8 cellular contexts compared by ENCODE assay signal in the genomic region with DNA sequence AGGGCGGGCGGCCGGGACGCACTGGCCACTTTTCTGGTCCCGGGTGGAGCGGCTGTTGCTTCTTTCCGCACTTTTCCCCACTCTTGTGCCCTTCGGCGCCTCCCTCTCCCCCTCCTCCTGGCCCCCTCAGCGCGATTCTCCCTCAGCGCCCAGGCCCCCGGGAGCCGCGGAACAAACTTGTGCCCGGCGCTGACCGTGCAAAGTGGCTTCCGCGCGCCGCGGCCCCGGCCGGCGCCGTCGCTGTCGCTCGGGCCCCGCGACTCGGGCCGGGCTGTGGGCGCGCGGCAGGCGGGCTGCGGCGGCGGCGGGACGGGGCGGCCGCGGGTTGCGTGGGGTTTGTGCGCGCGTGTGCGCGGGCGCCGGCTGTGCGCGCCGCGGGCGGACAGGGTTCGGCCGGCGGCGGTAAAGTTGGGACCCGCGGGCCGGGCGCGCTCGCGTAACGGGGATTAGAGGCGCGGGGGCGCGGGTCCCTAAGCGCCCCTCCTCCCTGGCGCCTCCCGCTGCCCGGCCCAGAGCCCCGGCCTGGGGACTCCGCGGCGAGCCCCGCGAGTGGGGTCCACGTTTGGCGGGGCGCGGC. TPM values are rescaled to one million over a fixed set of nuclear protein-coding genes. Genes with fewer than 3 reads are reported as not detected.
DNase-seq lines count a peak whose midpoint lies in the region; ATAC-seq and TF ChIP-seq lines count a peak whose summit lies in the region.

No MANE protein-coding gene starts in this region.

- ATAC-seq in GM18498 (IDR thresholded peaks at IDR 0.05; ENCODE audit: unreplicated experiment): peak; percentile 22
- ATAC-seq in HG02610 (IDR thresholded peaks at IDR 0.05; ENCODE audit: unreplicated experiment): peak; percentile 11
- ATAC-seq in natural killer cell: peak; percentile 2 to 12 (median 3)

- POLR2A ChIA-PET in SK-N-SH (lab: Yijun Ruan, JAX): no interaction called here

- no peak for TF ChIP-seq RAD21 in SK-N-SH (IDR thresholded peaks at IDR 0.05; ENCODE audit: low read length)

- no peaks in the 10 kb centered on the region for H3K9me3 ChIP-seq in SK-N-SH
- H3K9me3 ChIP-seq in endodermal cell (ENCODE audit: control insufficient read depth, low read length): no peaks in the 10 kb centered on the region

- H3K27ac ChIP-seq in SK-N-SH (ENCODE audit: low read depth in 2 of 2, low read length in 1 of 2) (peak overlapping the region; percentile 86 to 91), endodermal cell (ENCODE audit: low read depth, low read length) (peak overlapping the region; percentile 48)

- H3K4me3 Mint-ChIP-seq in endodermal cell (peak overlapping the region; percentile 85), natural killer cell (peak overlapping the region; percentile 95)

- H3K9ac ChIP-seq in SK-N-SH: peak overlapping the region; percentile 87
- no peak overlapping the region for H3K9ac ChIP-seq in endodermal cell (ENCODE audit: extremely low read depth, low read length, poor library complexity, severe bottlenecking)

- TF ChIP-seq CTCF in SK-N-SH (IDR thresholded peaks at IDR 0.05) (no peak), endodermal cell (conservative IDR thresholded peaks at IDR 0.05) (no peak), natural killer cell (IDR thresholded peaks at IDR 0.05) (no peak)

- H3K9me2 ChIP-seq in SK-N-SH: no peaks in the 10 kb centered on the region

- CTCF ChIA-PET in SK-N-SH (lab: Yijun Ruan, JAX): interaction anchor here (0.7 kb wide), 1 partner anchor 288 kb away, joined by 3 read pairs; the partner anchor contains the start of gene ZNF438

- H3K36me3 ChIP-seq in SK-N-SH (replicated peaks in 1 of 2; ENCODE audit: control insufficient read depth in 1 of 2, insufficient read depth in 2 of 2, low read length in 1 of 2) (no peaks in the 10 kb centered on the region), endodermal cell (ENCODE audit: control insufficient read depth, insufficient read depth, low read length) (no peaks in the 10 kb centered on the region)

- peak overlapping the region; percentile 89; the same call in 1 of the 2 replicates for H2AFZ ChIP-seq in SK-N-SH (ENCODE audit: low read depth)

- H3K36me3 Mint-ChIP-seq in endodermal cell (ENCODE audit: low read depth) (no peaks in the 10 kb centered on the region), natural killer cell (no peaks in the 10 kb centered on the region)

- peaks cover 24% of the 10 kb centered on the region for H3F3A ChIP-seq in SK-N-SH (replicated peaks; ENCODE audit: insufficient read depth)

- H3K79me2 ChIP-seq in SK-N-SH (ENCODE audit: insufficient read depth): peaks cover 72% of the 10 kb centered on the region

- intact Hi-C loops in natural killer cell (cut with micrococcal nuclease): loop anchor here (5.0 to 10.0 kb wide), 3 partner anchors 185 to 735 kb away; partner anchors contain the start of genes KIF5B and ZNF438

- H3K27me3 Mint-ChIP-seq in endodermal cell (ENCODE audit: insufficient read depth) (peaks cover 70% of the 10 kb centered on the region), natural killer cell (ENCODE audit: low read depth in 2 of 2) (peaks cover 0 to 8% of the 10 kb centered on the region in 2 donors)

- H3K9me3 Mint-ChIP-seq in endodermal cell (no peaks in the 10 kb centered on the region), natural killer cell (no peaks in the 10 kb centered on the region)

- H3K4me1 ChIP-seq in SK-N-SH (ENCODE audit: control insufficient read depth in 1 of 2, insufficient read depth in 2 of 2, low read depth in 1 of 2, low read length in 1 of 2): peaks cover 0 to 18% of the 10 kb centered on the region in 2 experiments; a peak in 3 of 4 replicates
- H3K4me1 ChIP-seq in endodermal cell (ENCODE audit: control insufficient read depth, insufficient read depth, low read length): no peaks in the 10 kb centered on the region

- 0% methylated on average over 7 of the region's 89 CpGs for WGBS in SK-N-SH (ENCODE audit: low lambda C conversion rate)
- WGBS in endodermal cell (ENCODE audit: insufficient coverage in 1 of 2, insufficient read length in 1 of 2), 2 experiments: 0 to 1% methylated on average over 19 to 89 of the region's 89 CpGs

- H3K27ac Mint-ChIP-seq in endodermal cell (no peak overlapping the region), natural killer cell (peak overlapping the region in 1 of 2 donors; percentile 94)

- no peak for TF ChIP-seq EP300 in SK-N-SH (IDR thresholded peaks at IDR 0.05; ENCODE audit: borderline replicate concordance in 1 of 2, low read depth in 1 of 2, low read length in 1 of 2)

- DNase-seq in SK-N-SH (peak; percentile 66), endodermal cell (no peak), natural killer cell (no peak), NCI-H526 (lab: John Stamatoyannopoulos, UW) (no peak), NCI-H1417 (lab: John Stamatoyannopoulos, UW) (no peak), retina (no peak)

- peaks cover 6% of the 10 kb centered on the region for H3K4me1 Mint-ChIP-seq in endodermal cell
- H3K4me1 Mint-ChIP-seq in natural killer cell: peaks cover 27 to 44% of the 10 kb centered on the region in 2 donors

- H3K27me3 ChIP-seq in SK-N-SH (ENCODE audit: insufficient read depth) (no peaks in the 10 kb centered on the region), endodermal cell (ENCODE audit: control insufficient read depth, insufficient read depth, low read length, poor library complexity, severe bottlenecking) (peaks cover 42% of the 10 kb centered on the region)

- H3K4me2 ChIP-seq in SK-N-SH: peak overlapping the region; percentile 88

- H3K4me3 ChIP-seq in SK-N-SH (ENCODE audit: low read depth in 2 of 2, low read length in 1 of 2): peak overlapping the region; percentile 94 to 98
- peak overlapping the region; percentile 84 for H3K4me3 ChIP-seq in endodermal cell (ENCODE audit: low read length)

- peaks cover 12% of the 10 kb centered on the region for H4K20me1 ChIP-seq in SK-N-SH (ENCODE audit: insufficient read depth)

TF ChIP-seq in SK-N-SH, 30 proteins besides CTCF, POLR2A, EP300 and RAD21:
- TF ChIP-seq RCOR1 (IDR thresholded peaks at IDR 0.05; ENCODE audit: low read length): no peak
- no peak for TF ChIP-seq USF1 (IDR thresholded peaks at IDR 0.05; ENCODE audit: borderline replicate concordance, low read depth)
- no peak for TF ChIP-seq MEF2A (IDR thresholded peaks at IDR 0.05; ENCODE audit: borderline replicate concordance, low read depth)
- no peak for TF ChIP-seq NRF1 (IDR thresholded peaks at IDR 0.05; ENCODE audit: low read depth, low read length)
- TF ChIP-seq YY1 (IDR thresholded peaks at IDR 0.05; ENCODE audit: low read depth): no peak
- TF ChIP-seq TEAD4 (IDR thresholded peaks at IDR 0.05; ENCODE audit: borderline replicate concordance, insufficient read depth): no peak
- no peak for TF ChIP-seq TCF12 (IDR thresholded peaks at IDR 0.05)
- TF ChIP-seq FOSL2 (IDR thresholded peaks at IDR 0.05; ENCODE audit: borderline replicate concordance, low read depth): no peak
- no peak for TF ChIP-seq TAF1 (IDR thresholded peaks at IDR 0.05; ENCODE audit: borderline replicate concordance, low read depth, low read length)
- TF ChIP-seq JUND (IDR thresholded peaks at IDR 0.05): no peak
- no peak for TF ChIP-seq FOXM1 (IDR thresholded peaks at IDR 0.05; ENCODE audit: low read depth)
- no peak for TF ChIP-seq RFX5 (IDR thresholded peaks at IDR 0.05; ENCODE audit: low read length)
- no peak for TF ChIP-seq MXI1 (IDR thresholded peaks at IDR 0.05; ENCODE audit: low read depth, low read length)
- TF ChIP-seq IRF3 (IDR thresholded peaks at IDR 0.05; ENCODE audit: low read depth, low read length): no peak
- TF ChIP-seq, protein P1, sequence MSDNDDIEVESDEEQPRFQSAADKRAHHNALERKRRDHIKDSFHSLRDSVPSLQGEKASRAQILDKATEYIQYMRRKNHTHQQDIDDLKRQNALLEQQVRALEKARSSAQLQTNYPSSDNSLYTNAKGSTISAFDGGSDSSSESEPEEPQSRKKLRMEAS (IDR thresholded peaks at IDR 0.05; ENCODE audit: low read depth): no peak; the same call in 1 of the 2 replicates
- no peak for TF ChIP-seq ELF1 (IDR thresholded peaks at IDR 0.05)

RNA-seq across cellular contexts. Expression of gene ZEB1, which starts 0.7 kb away (rescaled TPM):
- 5.4 and 6.6 TPM in 2 replicates for polyA plus RNA-seq in SK-N-SH (2012; rRNA removed)
- polyA plus RNA-seq in SK-N-SH (2012; cell fraction: cytosol; rRNA removed): 8.1 and 9.7 TPM in 2 replicates
- 5.9 and 11.2 TPM in 2 replicates for polyA plus RNA-seq in SK-N-SH (2012; cell fraction: nucleus; rRNA removed)
- total RNA-seq in endodermal cell: under 1 TPM; 0.84 TPM
- polyA plus RNA-seq in endodermal cell (2013, experiment 1 of 2): 61.1 TPM
- polyA plus RNA-seq in endodermal cell (2013, experiment 2 of 2): 60.9 TPM
- 10 to 100 TPM; 29.3 to 30.6 (median 29.7) TPM for total RNA-seq in natural killer cell

Comparison
In these comparisons a context has a peak if more than half of its experiments do, and no peak if none do; other contexts are left out.
1. RNA of gene ZEB1, which starts 0.7 kb away (total RNA-seq): 29.3 to 30.6 TPM in natural killer cell; 0.84 TPM in endodermal cell; every median in the first group is over 10 times any median in the second.
2. Peak in every context shown above with its lines, with median percentiles within 50 percentile points of each other: ATAC-seq.